ENCODE assay signal across 17 cellular contexts in the genomic region with DNA sequence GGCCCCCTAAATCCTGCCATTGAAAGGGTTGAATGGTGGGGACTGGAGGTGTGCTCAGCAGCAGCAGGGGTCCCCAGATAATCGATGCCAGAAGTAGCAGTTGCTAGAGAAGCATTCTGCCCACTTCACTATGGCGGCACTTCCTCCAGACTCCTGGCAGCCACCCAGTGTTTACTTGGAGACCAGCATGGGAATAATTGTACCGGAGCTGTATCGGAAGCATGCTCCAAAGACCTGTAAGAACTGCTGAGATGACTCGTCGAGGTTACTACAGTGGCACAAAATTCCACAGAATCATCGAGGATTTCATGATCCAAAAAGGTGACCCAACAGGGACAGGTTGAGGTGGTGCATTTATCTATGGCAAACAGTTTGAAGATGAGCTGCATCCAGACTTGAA. TPM values are rescaled to one million over a fixed set of nuclear protein-coding genes. Genes with fewer than 3 reads are reported as not detected.
DNase-seq lines count a peak whose midpoint lies in the region; ATAC-seq and TF ChIP-seq lines count a peak whose summit lies in the region.
"Had no signal": no experiment of that assay in that cellular context is flagged by ENCODE, and none has a peak within 500 bp of the region (broad histone marks: within the 10 kb centered on the region; RNA-seq: fewer than 3 reads in every experiment).

No MANE protein-coding gene starts in this region.

- H3K9me3 ChIP-seq in esophagus muscularis mucosa (no peaks in the 10 kb centered on the region), parathyroid adenoma (ENCODE audit: control insufficient read depth, low read length) (no peaks in the 10 kb centered on the region), WERI-Rb-1 (ENCODE audit: severe bottlenecking) (no peaks in the 10 kb centered on the region)

- no peak overlapping the region for H3K9ac ChIP-seq in parathyroid adenoma

- intact Hi-C loops in esophagus muscularis mucosa (cut with DNase I): no loop called here

- no peaks in the 10 kb centered on the region for H3K27me3 ChIP-seq in esophagus muscularis mucosa
- no peaks in the 10 kb centered on the region for H3K27me3 ChIP-seq in parathyroid adenoma (ENCODE audit: control insufficient read depth, insufficient read depth, low read length)
- no peaks in the 10 kb centered on the region for H3K27me3 ChIP-seq in WERI-Rb-1 (ENCODE audit: insufficient read depth, low read depth, severe bottlenecking)

- H2AFZ ChIP-seq in parathyroid adenoma: no peak overlapping the region

- H3K4me3 ChIP-seq in esophagus muscularis mucosa (no peak overlapping the region), parathyroid adenoma (ENCODE audit: low read depth, low read length) (no peak overlapping the region), WERI-Rb-1 (ENCODE audit: low read depth, low read length) (no peak overlapping the region)

- WGBS in esophagus muscularis mucosa: 96% methylated on average over 7 of the region's 7 CpGs

- no peak for TF ChIP-seq EP300 in esophagus muscularis mucosa (IDR thresholded peaks at IDR 0.05)

- no peaks in the 10 kb centered on the region for H3K4me1 ChIP-seq in esophagus muscularis mucosa
- peaks cover 3% of the 10 kb centered on the region for H3K4me1 ChIP-seq in parathyroid adenoma

- H3K79me2 ChIP-seq in parathyroid adenoma: no peaks in the 10 kb centered on the region

- DNase-seq in NCI-H146 (lab: John Stamatoyannopoulos, UW): peak; percentile 8
- DNase-seq in NCI-H146 treated with DMSO at 0.1 percent for 48 hours (lab: John Stamatoyannopoulos, UW; ENCODE audit: unreplicated experiment): no peak
- DNase-seq in esophagus muscularis mucosa (ENCODE audit: extremely low spot score): peak; percentile 62
- peak; percentile 9 for DNase-seq in ureter (ENCODE audit: low spot score)
- DNase-seq in WERI-Rb-1: no peak
- DNase-seq: CD8-positive, alpha-beta T cell; COR-L47; DMS153; DMS79 treated with DMSO at 0.1 percent for 48 hours; EL; HCEC 1CT; HFFc6 had no signal

- no peak for ATAC-seq in HG02759 (IDR thresholded peaks at IDR 0.05; ENCODE audit: unreplicated experiment)
- ATAC-seq: CD8-positive, alpha-beta T cell; HepG2 had no signal

- no peak overlapping the region for H3K4me2 ChIP-seq in parathyroid adenoma (ENCODE audit: low read length)

- TF ChIP-seq CTCF in esophagus muscularis mucosa (IDR thresholded peaks at IDR 0.05) (no peak), parathyroid adenoma (IDR thresholded peaks at IDR 0.05) (no peak), WERI-Rb-1 (IDR thresholded peaks at IDR 0.05; ENCODE audit: low read depth, low read length) (no peak)

- H3K27ac ChIP-seq in esophagus muscularis mucosa (replicated peaks in 1 of 4): no peak overlapping the region
- peak overlapping the region; percentile 5 for H3K27ac ChIP-seq in parathyroid adenoma
- H3K27ac ChIP-seq in WERI-Rb-1: no peak overlapping the region
- H3K27ac ChIP-seq: 22Rv1 had no signal

- TF ChIP-seq POLR2A in esophagus muscularis mucosa (IDR thresholded peaks at IDR 0.05; ENCODE audit: low read depth): no peak

- H3K36me3 ChIP-seq in esophagus muscularis mucosa (no peaks in the 10 kb centered on the region), parathyroid adenoma (ENCODE audit: control insufficient read depth, insufficient read depth, low read length) (no peaks in the 10 kb centered on the region), WERI-Rb-1 (no peaks in the 10 kb centered on the region)

RNA-seq across cellular contexts. Expression of a gene that starts 11.0 kb away (rescaled TPM):
- total RNA-seq in esophagus muscularis mucosa (1 to 10 TPM; 2.5 to 5.5 (median 3.6) TPM), ureter (4.3 TPM)
- total RNA-seq: H4, HFFc6 had no signal

Comparison
In these comparisons a context has a peak if more than half of its experiments do, and no peak if none do; other contexts are left out.
1. DNase-seq: peak in NCI-H146 (single experiment), esophagus muscularis mucosa (single experiment) and ureter (single experiment); none in NCI-H146 treated with DMSO at 0.1 percent for 48 hours (single experiment) and WERI-Rb-1 (single experiment).